8 cellular contexts compared by ENCODE assay signal in the genomic region with DNA sequence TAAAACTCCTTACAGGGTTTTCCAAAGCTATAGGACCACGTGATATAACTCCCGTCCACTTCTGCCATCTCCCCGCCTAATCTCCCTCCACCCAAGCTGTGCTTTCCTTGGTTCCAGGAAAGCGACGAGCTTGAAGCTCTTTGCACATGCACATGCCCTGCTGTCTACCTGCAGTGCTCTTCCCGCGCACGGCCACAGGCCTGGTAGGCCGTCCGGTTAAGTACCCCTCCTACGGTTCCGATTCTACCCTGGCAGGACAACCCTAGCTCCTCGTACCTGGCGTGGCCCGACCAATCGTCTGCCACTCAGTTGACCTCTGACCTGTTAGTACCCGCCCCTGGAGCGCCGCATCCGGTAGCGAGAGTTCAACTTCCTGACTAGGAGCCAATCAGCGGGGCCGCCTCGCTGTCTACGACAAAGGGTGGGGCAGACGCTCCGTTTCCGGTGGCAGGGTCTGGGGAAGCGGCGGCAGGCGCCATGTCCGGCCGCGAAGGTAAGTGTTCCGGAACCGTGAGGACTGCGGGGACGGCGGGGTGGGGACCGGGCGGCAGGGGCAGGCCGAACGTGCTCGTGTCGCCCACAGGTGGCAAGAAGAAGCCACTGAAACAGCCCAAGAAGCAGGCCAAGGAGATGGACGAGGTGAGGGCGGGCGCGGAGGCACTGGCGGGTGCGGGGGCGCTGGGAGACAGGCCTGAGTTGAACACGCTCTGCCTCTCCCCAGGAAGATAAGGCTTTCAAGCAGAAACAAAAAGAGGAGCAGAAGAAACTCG. TPM values are rescaled to one million over a fixed set of nuclear protein-coding genes. Genes with fewer than 3 reads are reported as not detected.
DNase-seq lines count a peak whose midpoint lies in the region; ATAC-seq and TF ChIP-seq lines count a peak whose summit lies in the region.

A gene with protein sequence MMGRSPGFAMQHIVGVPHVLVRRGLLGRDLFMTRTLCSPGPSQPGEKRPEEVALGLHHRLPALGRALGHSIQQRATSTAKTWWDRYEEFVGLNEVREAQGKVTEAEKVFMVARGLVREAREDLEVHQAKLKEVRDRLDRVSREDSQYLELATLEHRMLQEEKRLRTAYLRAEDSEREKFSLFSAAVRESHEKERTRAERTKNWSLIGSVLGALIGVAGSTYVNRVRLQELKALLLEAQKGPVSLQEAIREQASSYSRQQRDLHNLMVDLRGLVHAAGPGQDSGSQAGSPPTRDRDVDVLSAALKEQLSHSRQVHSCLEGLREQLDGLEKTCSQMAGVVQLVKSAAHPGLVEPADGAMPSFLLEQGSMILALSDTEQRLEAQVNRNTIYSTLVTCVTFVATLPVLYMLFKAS (minus strand): TSS at position 300 of the 770 bp plus-strand sequence. CDS start 4,991 bp downstream, outside the sequence.
A gene (plus strand): TSS at position 438 of the 770 bp plus-strand sequence. CDS start 40 bp downstream, at position 478.

- no peaks in the 10 kb centered on the region for H3K27me3 ChIP-seq in H7 (ENCODE audit: control insufficient read depth, insufficient read depth, low read length)

- peak within 1 kb of the TSS; percentile 91 for H3K4me3 ChIP-seq in H7 (ENCODE audit: insufficient read depth, low read depth, low read length)

- H3K36me3 ChIP-seq in H7 (replicated peaks; ENCODE audit: control insufficient read depth, insufficient read depth, low read length) = peaks cover 12% of the 10 kb centered on the region

- TF ChIP-seq CTCF in natural killer cell (IDR thresholded peaks at IDR 0.05) = no peak

- H3K9me3 Mint-ChIP-seq in natural killer cell = no peaks in the 10 kb centered on the region

- H3K27me3 Mint-ChIP-seq in natural killer cell (ENCODE audit: low read depth in 2 of 2) = no peaks in the 10 kb centered on the region

- intact Hi-C loops in natural killer cell (cut with micrococcal nuclease) = loop anchor here (1.0 kb wide), 2 partner anchors 33 to 39 kb away; no protein-coding TSS in a partner anchor

- DNase-seq in ELR (ENCODE audit: low read depth) = peak; percentile 97
- DNase-seq in H7 = peak; percentile 98
- DNase-seq in M059J (ENCODE audit: low read depth) = peak; percentile 94
- peak; percentile 96 for DNase-seq in SHP77 (lab: John Stamatoyannopoulos, UW)
- peak; percentile 98 for DNase-seq in activated effector memory CD4-positive, alpha-beta T cell treated with Interleukin-2 at 50 U/mL for 16 hours
- DNase-seq in fibroblast of peridontal ligament (ENCODE audit: extremely low read depth) = peak; percentile 92
- DNase-seq in natural killer cell = peak; percentile 96
- DNase-seq in stimulated activated naive CD4-positive, alpha-beta T cell treated with Interleukin-2 at 50 U/mL for 16 hours (lab: John Stamatoyannopoulos, UW) = peak; percentile 98

- no peaks in the 10 kb centered on the region for H3K36me3 Mint-ChIP-seq in natural killer cell

- H3K4me3 Mint-ChIP-seq in natural killer cell = peak within 1 kb of the TSS; percentile 97

- H3K4me1 Mint-ChIP-seq in natural killer cell = peaks cover 29 to 32% of the 10 kb centered on the region in 2 donors

- H3K27ac Mint-ChIP-seq in natural killer cell = peak within 1 kb of the TSS in 1 of 2 donors; percentile 96

- peak; percentile 95 to 99 (median 96) for ATAC-seq in natural killer cell

RNA-seq across cellular contexts. Expression of the first gene that starts in this region (rescaled TPM):
- 51.4 and 59.1 TPM in 2 replicates for total RNA-seq in H7 (2014; rRNA removed; shearing (Covaris generic))
- total RNA-seq in M059J (2014; rRNA removed; shearing (Covaris generic)) = 10.6 and 11.0 TPM in 2 replicates
- total RNA-seq in natural killer cell = 1 to 10 TPM; 4.4 to 8.8 (median 6.8) TPM

RNA-seq across cellular contexts. Expression of the second gene that starts in this region (rescaled TPM):
- 222 and 264 TPM in 2 replicates for total RNA-seq in H7 (2014; rRNA removed; shearing (Covaris generic))
- 479 and 535 TPM in 2 replicates for total RNA-seq in M059J (2014; rRNA removed; shearing (Covaris generic))
- 100 to 1,000 TPM; 192 to 239 (median 229) TPM for total RNA-seq in natural killer cell

Comparison
In these comparisons a context has a peak if more than half of its experiments do, and no peak if none do; other contexts are left out.
1. Peak in every context shown above with its lines: DNase-seq, ATAC-seq and H3K4me3 ChIP-seq.